8 cellular contexts compared by ENCODE assay signal in the genomic region with DNA sequence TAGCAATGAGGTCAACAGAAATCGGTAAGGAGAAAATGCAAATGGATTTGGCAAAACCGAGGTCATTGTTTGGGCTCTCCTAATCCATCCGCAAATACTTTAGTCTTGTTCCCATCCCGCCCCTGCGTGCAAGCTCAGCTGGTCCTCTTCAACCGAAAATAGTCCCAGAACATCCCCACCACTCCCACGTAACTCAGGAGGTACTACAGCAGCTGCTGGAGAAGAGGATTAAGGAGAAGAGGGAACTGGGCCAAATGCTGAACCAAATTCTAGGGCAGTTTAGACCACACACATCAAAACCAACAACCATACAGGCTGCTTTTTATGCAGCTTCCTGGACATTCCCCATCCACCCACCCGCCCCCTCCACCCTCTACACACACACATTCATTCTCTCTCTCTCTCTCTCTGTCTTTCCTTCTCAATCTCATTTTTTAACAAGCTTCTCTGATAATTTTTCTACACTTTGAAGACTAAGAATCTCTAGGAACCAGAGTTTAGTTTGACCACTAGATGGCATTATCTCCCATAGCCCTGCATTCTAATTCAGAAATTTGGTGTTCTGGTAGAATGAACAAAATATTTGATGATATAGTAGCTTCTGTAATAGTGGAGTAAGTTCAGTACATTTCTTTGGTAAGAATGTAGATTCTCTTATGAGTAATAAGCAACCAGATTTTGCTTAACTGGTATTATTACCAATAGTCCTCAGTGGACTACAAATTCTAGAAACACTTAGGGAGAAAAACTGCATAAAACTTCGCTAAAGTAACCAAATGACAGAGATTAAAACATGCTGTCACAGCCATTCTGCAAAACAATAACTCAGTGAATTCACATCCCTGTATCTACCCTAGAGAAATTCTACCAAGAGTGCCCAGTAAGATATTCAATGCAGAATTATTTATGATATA. TPM values are rescaled to one million over a fixed set of nuclear protein-coding genes. Genes with fewer than 3 reads are reported as not detected.
DNase-seq lines count a peak whose midpoint lies in the region; ATAC-seq, FAIRE-seq and TF ChIP-seq lines count a peak whose summit lies in the region.

No MANE protein-coding gene starts in this region.

- peak; percentile 51 to 78 (median 70) for TF ChIP-seq CTCF in right lobe of liver (IDR thresholded peaks at IDR 0.05)

- no peak overlapping the region for H3K4me3 Mint-ChIP-seq in activated T-cell treated with anti-CD3 and anti-CD28 coated beads, Interleukin-2, amount 50 U/mL, for 72 hours
- no peak overlapping the region for H3K4me3 Mint-ChIP-seq in activated CD4-positive, alpha-beta memory T cell treated with anti-CD3 and anti-CD28 coated beads for 36 hours

- CTCF ChIA-PET in activated CD4-positive, alpha-beta memory T cell treated with anti-CD3 and anti-CD28 coated beads for 36 hours (lab: Charles Lee) = interaction anchor here (0.6 to 5.3 kb wide), 42 partner anchors 10 to 422 kb away, joined by 3 to 153 read pairs (median 5); partner anchors contain the start of genes BAG2, BEND6 and PRIM2

- no peaks in the 10 kb centered on the region for H3K9me3 ChIP-seq in right lobe of liver

- no peaks in the 10 kb centered on the region for H3K36me3 Mint-ChIP-seq in activated T-cell treated with anti-CD3 and anti-CD28 coated beads, Interleukin-2, amount 50 U/mL, for 72 hours (ENCODE audit: insufficient read depth in 2 of 2)
- H3K36me3 Mint-ChIP-seq in activated CD4-positive, alpha-beta memory T cell treated with anti-CD3 and anti-CD28 coated beads for 36 hours = no peaks in the 10 kb centered on the region

- H3K36me3 ChIP-seq in right lobe of liver = no peaks in the 10 kb centered on the region

- intact Hi-C loops in right lobe of liver (cut with DNase I) = loop anchor here in 1 of 2 donors (10.0 kb wide), 1 partner anchor 412 kb away; the partner anchor contains the start of gene PRIM2
- intact Hi-C loops in activated CD4-positive, alpha-beta memory T cell treated with anti-CD3 and anti-CD28 coated beads for 36 hours (cut with micrococcal nuclease) = loop anchor here (5.0 kb wide), 2 partner anchors 196 to 319 kb away; partner anchors contain the start of gene RAB23

- H3K27me3 ChIP-seq in right lobe of liver = no peaks in the 10 kb centered on the region

- H3K27ac ChIP-seq in right lobe of liver = no peak overlapping the region

- no peak overlapping the region for H3K27ac Mint-ChIP-seq in activated T-cell treated with anti-CD3 and anti-CD28 coated beads, Interleukin-2, amount 50 U/mL, for 72 hours
- H3K27ac Mint-ChIP-seq in activated CD4-positive, alpha-beta memory T cell treated with anti-CD3 and anti-CD28 coated beads for 36 hours = no peak overlapping the region

- POLR2A ChIA-PET in activated CD4-positive, alpha-beta memory T cell treated with anti-CD3 and anti-CD28 coated beads for 36 hours (lab: Charles Lee) = no interaction called here

- no peak for TF ChIP-seq POLR2A in right lobe of liver (IDR thresholded peaks at IDR 0.05)

- H3K27me3 Mint-ChIP-seq in activated T-cell treated with anti-CD3 and anti-CD28 coated beads, Interleukin-2, amount 50 U/mL, for 72 hours (ENCODE audit: low read depth) = no peaks in the 10 kb centered on the region
- peaks cover 13% of the 10 kb centered on the region for H3K27me3 Mint-ChIP-seq in activated CD4-positive, alpha-beta memory T cell treated with anti-CD3 and anti-CD28 coated beads for 36 hours

- WGBS in right lobe of liver (ENCODE audit: insufficient coverage, low coverage, low lambda C conversion rate, missing lambda C conversion rate) = 27% methylated on average over 9 of the region's 9 CpGs

- DNase-seq in AML-193 (lab: John Stamatoyannopoulos, UW) (peak; percentile 67 to 74), GM18507 (ENCODE audit: extremely low spot score, insufficient read length, low read depth) (peak; percentile 32), NCI-H748 treated with DMSO at 0.1 percent for 48 hours (lab: John Stamatoyannopoulos, UW) (peak; percentile 3), cerebellar cortex (ENCODE audit: low spot score) (peak; percentile 79), right lobe of liver (no peak)
- DNase-seq in activated CD4-positive, alpha-beta T cell treated with anti-CD3 and anti-CD28 coated beads for 4 hours = no peak
- no peak for DNase-seq in activated T-cell treated with anti-CD3 and anti-CD28 coated beads, Interleukin-2, amount 50 U/mL, for 72 hours
- no peak for DNase-seq in activated CD4-positive, alpha-beta memory T cell treated with anti-CD3 and anti-CD28 coated beads for 36 hours

- FAIRE-seq in GM18507 (lab: Jason Lieb, UNC) = peak; percentile 71

- no peak overlapping the region for H3K4me3 ChIP-seq in right lobe of liver

- peak; percentile 56 to 70 (median 68) for ATAC-seq in right lobe of liver
- ATAC-seq in activated T-cell treated with anti-CD3 and anti-CD28 coated beads, Interleukin-2, amount 50 U/mL, for 72 hours (replicated peaks in 1 of 2) = no peak

- H3K4me1 Mint-ChIP-seq in activated T-cell treated with anti-CD3 and anti-CD28 coated beads, Interleukin-2, amount 50 U/mL, for 72 hours (ENCODE audit: low read depth) = no peaks in the 10 kb centered on the region
- no peaks in the 10 kb centered on the region for H3K4me1 Mint-ChIP-seq in activated CD4-positive, alpha-beta memory T cell treated with anti-CD3 and anti-CD28 coated beads for 36 hours (ENCODE audit: low read depth)

- no peaks in the 10 kb centered on the region for H3K4me1 ChIP-seq in right lobe of liver

- no peaks in the 10 kb centered on the region for H3K9me3 Mint-ChIP-seq in activated T-cell treated with anti-CD3 and anti-CD28 coated beads, Interleukin-2, amount 50 U/mL, for 72 hours
- H3K9me3 Mint-ChIP-seq in activated CD4-positive, alpha-beta memory T cell treated with anti-CD3 and anti-CD28 coated beads for 36 hours = no peaks in the 10 kb centered on the region

RNA-seq across cellular contexts. Expression of gene BEND6, which starts 52.1 kb away (rescaled TPM):
- not detected for total RNA-seq in right lobe of liver
- under 1 TPM; 0.32 to 0.48 TPM for total RNA-seq in activated T-cell treated with anti-CD3 and anti-CD28 coated beads, Interleukin-2, amount 50 U/mL, for 72 hours
- not detected for total RNA-seq in activated CD4-positive, alpha-beta memory T cell treated with anti-CD3 and anti-CD28 coated beads for 36 hours

Comparison
In these comparisons a context has a peak if more than half of its experiments do, and no peak if none do; other contexts are left out.
1. DNase-seq: peak in AML-193 (2 of 2), GM18507 (single experiment), NCI-H748 treated with DMSO at 0.1 percent for 48 hours (single experiment) and cerebellar cortex (single experiment); none in right lobe of liver (0 of 3), activated CD4-positive, alpha-beta T cell treated with anti-CD3 and anti-CD28 coated beads for 4 hours (0 of 2), activated T-cell treated with anti-CD3 and anti-CD28 coated beads, Interleukin-2, amount 50 U/mL, for 72 hours (0 of 2) and activated CD4-positive, alpha-beta memory T cell treated with anti-CD3 and anti-CD28 coated beads for 36 hours (single experiment).
2. ATAC-seq: peak in right lobe of liver (4 of 4); none in activated T-cell treated with anti-CD3 and anti-CD28 coated beads, Interleukin-2, amount 50 U/mL, for 72 hours (0 of 2).